15 cellular contexts compared by ENCODE assay signal in the genomic region with DNA sequence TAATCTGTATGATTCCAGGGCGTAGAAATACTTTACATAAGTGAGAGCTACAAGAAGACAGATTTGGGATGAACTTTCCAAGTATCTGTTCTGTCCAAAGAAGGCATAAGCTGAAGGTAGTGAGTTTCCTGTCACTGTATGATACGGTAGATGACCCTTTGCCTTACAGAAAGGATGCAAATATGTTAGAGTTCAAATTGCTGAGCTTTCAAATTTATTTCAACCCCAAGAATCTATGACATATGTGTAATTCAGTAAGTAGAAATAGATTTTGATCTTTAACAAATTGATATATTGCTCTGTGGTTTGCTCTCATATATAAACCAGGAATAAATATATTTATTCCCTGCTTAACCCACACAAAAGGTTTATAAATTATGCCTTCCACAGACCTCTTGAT. TPM values are rescaled to one million over a fixed set of nuclear protein-coding genes. Genes with fewer than 3 reads are reported as not detected.
DNase-seq lines count a peak whose midpoint lies in the region; ATAC-seq and TF ChIP-seq lines count a peak whose summit lies in the region.
"Had no signal": no experiment of that assay in that cellular context is flagged by ENCODE, and none has a peak within 500 bp of the region (broad histone marks: within the 10 kb centered on the region; RNA-seq: fewer than 3 reads in every experiment).

No MANE protein-coding gene starts in this region.

- DNase-seq in caudate nucleus (lab: John Stamatoyannopoulos, UW) (no peak), endothelial cell (ENCODE audit: low spot score) (no peak), SHP77 (lab: John Stamatoyannopoulos, UW) (no peak)
- DNase-seq: AML-193; Caco-2; CD4-positive, alpha-beta T cell; GF-D8 had no signal

- H3K27ac Mint-ChIP-seq in endothelial cell (ENCODE audit: unreplicated experiment) = peak overlapping the region; percentile 26
- H3K27ac Mint-ChIP-seq: CD4-positive, alpha-beta T cell had no signal

- ATAC-seq in GM19351 (IDR thresholded peaks at IDR 0.05; ENCODE audit: unreplicated experiment) (no peak), HG02588 (IDR thresholded peaks at IDR 0.05; ENCODE audit: unreplicated experiment) (no peak)
- ATAC-seq in activated CD4-positive, CD25-positive, alpha-beta regulatory T cell treated with anti-CD3 and anti-CD28 coated beads, Interleukin-2, amount 50 U/mL, for 24 hours = no peak

- peak overlapping the region; percentile 84 for H3K27ac ChIP-seq in angular gyrus (ENCODE audit: low read depth, low read length)
- H3K27ac ChIP-seq in caudate nucleus (ENCODE audit: low read depth, low read length) = peak overlapping the region; percentile 71
- H3K27ac ChIP-seq: C4-2B, HL-60, KMS-11 had no signal

- H3K36me3 Mint-ChIP-seq in endothelial cell (ENCODE audit: low read depth, unreplicated experiment) = peaks cover 27% of the 10 kb centered on the region

- no peaks in the 10 kb centered on the region for H3K9me3 Mint-ChIP-seq in endothelial cell (ENCODE audit: unreplicated experiment)
- H3K9me3 Mint-ChIP-seq: CD4-positive, alpha-beta T cell had no signal

- H3K4me3 Mint-ChIP-seq in endothelial cell (ENCODE audit: unreplicated experiment) = peak overlapping the region; percentile 2
- H3K4me3 Mint-ChIP-seq: CD4-positive, alpha-beta T cell had no signal

- TF ChIP-seq CTCF in endothelial cell (IDR thresholded peaks at IDR 0.05; ENCODE audit: unreplicated experiment) = no peak

- H3K4me1 Mint-ChIP-seq in endothelial cell (ENCODE audit: unreplicated experiment) = peaks cover 32% of the 10 kb centered on the region

- peaks cover 2% of the 10 kb centered on the region for H3K27me3 Mint-ChIP-seq in endothelial cell (ENCODE audit: unreplicated experiment)
- H3K27me3 Mint-ChIP-seq: CD4-positive, alpha-beta T cell had no signal

RNA-seq across cellular contexts. Expression of a gene that starts 16.5 kb away (rescaled TPM):
- 286 TPM for total RNA-seq in endothelial cell (ENCODE audit: unreplicated experiment)
- total RNA-seq: Caco-2; CD4-positive, alpha-beta T cell; H4 had no signal
